Comparison of ENCODE assay signal across 21 cellular contexts in the genomic region with DNA sequence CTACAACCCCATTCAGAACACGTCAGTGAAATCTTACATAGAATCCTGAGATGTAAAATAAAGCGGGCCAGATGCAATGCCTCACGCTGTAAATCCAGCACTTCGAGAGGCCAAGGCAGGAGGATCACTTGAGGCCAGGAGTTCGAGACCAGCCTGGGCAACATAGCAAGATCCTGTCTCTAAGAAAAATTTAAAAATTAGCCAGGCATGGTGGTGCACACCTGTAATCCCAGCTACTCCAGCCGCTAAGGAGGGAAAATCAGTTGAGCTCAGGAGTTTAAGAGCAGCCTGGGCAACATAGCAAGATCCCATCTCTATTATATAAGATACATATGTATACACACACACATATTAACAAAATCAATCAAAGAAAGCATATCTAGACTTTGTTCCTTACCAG.
"Had no signal": no experiment of that assay in that cellular context is flagged by ENCODE, and none has a peak within 500 bp of the region (broad histone marks: within the 10 kb centered on the region; RNA-seq: fewer than 3 reads in every experiment).

No MANE protein-coding gene starts in this region.

- H3K4me1 ChIP-seq: esophagus muscularis mucosa, foreskin keratinocyte, left lung, lower lobe of right lung had no signal

- H3K27me3 Mint-ChIP-seq: naive B cell; naive thymus-derived CD8-positive, alpha-beta T cell had no signal

- H3K4me3 Mint-ChIP-seq: mesothelial cell of epicardium; naive B cell; naive thymus-derived CD8-positive, alpha-beta T cell had no signal

- H3K27me3 ChIP-seq: dorsolateral prefrontal cortex, esophagus muscularis mucosa, foreskin keratinocyte, gastroesophageal sphincter, heart right ventricle, left lung had no signal

- DNase-seq: dermis blood vessel endothelial cell; dorsolateral prefrontal cortex; effector CD4-positive, alpha-beta T cell; effector memory CD4-positive, alpha-beta T cell; foreskin keratinocyte; glutamatergic neuron; head of caudate nucleus; heart right ventricle; hippocampal formation; left cardiac atrium; left lung; left ventricle myocardium superior; lower lobe of right lung; mesenchymal stem cell; mucosa of descending colon; naive B cell; naive thymus-derived CD8-positive, alpha-beta T cell had no signal

- H3K27ac Mint-ChIP-seq: mesothelial cell of epicardium had no signal

- ATAC-seq: foreskin keratinocyte; gastroesophageal sphincter; heart right ventricle; left cardiac atrium; left lung; left ventricle myocardium superior; lower lobe of right lung; mucosa of descending colon; naive thymus-derived CD8-positive, alpha-beta T cell had no signal

- H3K4me1 Mint-ChIP-seq: mesothelial cell of epicardium had no signal

- H3K4me3 ChIP-seq: coronary artery, dorsolateral prefrontal cortex, esophagus muscularis mucosa, gastroesophageal sphincter, heart right ventricle, left lung, lower lobe of right lung, mucosa of descending colon had no signal

- H3K9me3 ChIP-seq: esophagus muscularis mucosa, gastroesophageal sphincter, left lung, lower lobe of right lung, mucosa of descending colon had no signal

- H3K27ac ChIP-seq: coronary artery, dorsolateral prefrontal cortex, esophagus muscularis mucosa, foreskin keratinocyte, gastroesophageal sphincter, heart right ventricle, left lung, lower lobe of right lung had no signal
